In the genomic region with DNA sequence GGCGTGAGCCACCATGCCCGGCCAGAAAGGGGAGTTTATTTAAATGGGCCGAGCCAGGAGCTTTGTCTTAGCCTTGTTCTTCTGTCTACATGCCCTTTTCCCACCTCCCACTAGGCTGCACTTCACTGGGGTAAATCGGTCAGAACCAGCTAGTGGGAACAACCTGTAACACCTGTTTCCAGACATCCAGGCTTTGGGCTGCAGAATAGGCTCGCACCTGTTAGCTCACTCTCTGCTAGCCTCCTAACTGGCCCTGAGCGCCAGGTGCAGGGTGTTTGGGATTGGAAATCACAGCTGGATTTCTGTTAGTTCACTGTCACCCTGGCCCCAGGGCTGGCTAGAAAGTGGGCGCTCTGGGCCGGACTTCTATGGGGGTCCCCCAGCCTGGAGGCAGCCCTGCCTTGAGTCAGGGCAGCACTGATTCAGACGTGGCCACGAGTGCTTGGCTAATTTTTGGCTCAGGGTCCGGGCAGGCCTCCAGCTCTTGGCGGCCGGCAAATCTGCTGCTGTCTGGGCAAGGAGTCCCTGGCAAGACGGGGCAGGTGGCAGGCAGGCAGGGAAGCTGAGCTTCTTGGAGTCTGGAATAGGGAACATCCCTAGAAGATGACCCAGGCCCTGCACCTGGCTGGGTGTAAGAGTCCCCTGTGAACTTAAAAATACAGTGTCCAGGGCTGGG, we compare ENCODE assay signal across 12 cellular contexts. TPM values are rescaled to one million over a fixed set of nuclear protein-coding genes. Genes with fewer than 3 reads are reported as not detected.
DNase-seq lines count a peak whose midpoint lies in the region; ATAC-seq and TF ChIP-seq lines count a peak whose summit lies in the region.
"Had no signal": no experiment of that assay in that cellular context is flagged by ENCODE, and none has a peak within 500 bp of the region (broad histone marks: within the 10 kb centered on the region; RNA-seq: fewer than 3 reads in every experiment).

No MANE protein-coding gene starts in this region.

- H3F3A ChIP-seq in PC-3 (ENCODE audit: low read length, unreplicated experiment) = no peaks in the 10 kb centered on the region

- H3K4me2 ChIP-seq in PC-3 (ENCODE audit: low read length) = no peak overlapping the region

- no peak for TF ChIP-seq CTCF in PC-3 (conservative IDR thresholded peaks at IDR 0.05; ENCODE audit: low read depth, low read length)

- CTCF ChIA-PET in PC-3 (lab: Charles Lee) = interaction anchor here (0.5 to 0.7 kb wide), 2 partner anchors 17 to 296 kb away, joined by 4 to 6 read pairs; no protein-coding TSS in a partner anchor

- H3K4me1 ChIP-seq in PC-3 (ENCODE audit: insufficient read depth, low read length) = no peaks in the 10 kb centered on the region

- no peaks in the 10 kb centered on the region for H3K9me2 ChIP-seq in PC-3 (replicated peaks; ENCODE audit: low read length)

- no peaks in the 10 kb centered on the region for H4K20me1 ChIP-seq in PC-3 (ENCODE audit: low read length)

- no peaks in the 10 kb centered on the region for H3K36me3 ChIP-seq in PC-3 (ENCODE audit: low read depth, low read length)

- no peak overlapping the region for H2AFZ ChIP-seq in PC-3 (ENCODE audit: low read length)

- no peaks in the 10 kb centered on the region for H3K9me3 ChIP-seq in PC-3 (ENCODE audit: low read length)
- H3K9me3 ChIP-seq: BE2C had no signal

- intact Hi-C loops in left colon (cut with DNase I, micrococcal nuclease) = no loop called here
- intact Hi-C loops in PC-3 (cut with micrococcal nuclease) = no loop called here

- no peak overlapping the region for H3K9ac ChIP-seq in PC-3 (ENCODE audit: low read length)

- DNase-seq in C1 segment of cervical spinal cord (lab: John Stamatoyannopoulos, UW) = peak in 10 of 14 donors; percentile 4 to 92 (median 50)
- peak; percentile 76 for DNase-seq in NCI-H146 treated with DMSO at 0.1 percent for 48 hours (lab: John Stamatoyannopoulos, UW; ENCODE audit: unreplicated experiment)
- peak; percentile 65 to 95 for DNase-seq in T47D (ENCODE audit: low read depth in 1 of 2, low spot score in 1 of 2)
- peak in 1 of 2 donors; percentile 45 for DNase-seq in left colon
- no peak for DNase-seq in stimulated activated naive CD4-positive, alpha-beta T cell (lab: John Stamatoyannopoulos, UW)
- no peak for DNase-seq in PC-3
- DNase-seq in hepatic stellate cell (ENCODE audit: low spot score) = no peak
- DNase-seq: activated CD4-positive, alpha-beta T cell treated with anti-CD3 and anti-CD28 coated beads for 1 hour; activated effector memory CD4-positive, alpha-beta T cell treated with anti-CD3 and anti-CD28 coated beads, Interleukin-2, amount 50 U/mL, for 16 hours; BE2C had no signal

- H3K79me2 ChIP-seq in PC-3 (ENCODE audit: low read length) = no peaks in the 10 kb centered on the region

- no TSS peak for BruUV-seq in PC-3 (replicated peaks; lab: Mats Ljungman, UMichigan)

- ATAC-seq in left colon (peak; percentile 34), PC-3 (no peak), HG03097 (IDR thresholded peaks at IDR 0.05; ENCODE audit: low FRiP score, unreplicated experiment) (no peak)

- no peak overlapping the region for H3K27ac ChIP-seq in PC-3 (ENCODE audit: low read length)
- H3K27ac ChIP-seq: HL-60 had no signal

- in situ Hi-C loops in T47D (cut with HindIII; ENCODE audit: low pct_unique_long_range_greater_than_20kb, low sequenced_read_pairs) = no loop called here

- POLR2A ChIA-PET in PC-3 (lab: Charles Lee; ENCODE audit: unreplicated experiment) = no interaction called here

- H3K4me3 ChIP-seq in PC-3 (ENCODE audit: low read length) = no peak overlapping the region

- H3K27me3 ChIP-seq in PC-3 (ENCODE audit: low read length) = no peaks in the 10 kb centered on the region
- H3K27me3 ChIP-seq: BE2C had no signal

RNA-seq across cellular contexts. Expression of a gene that starts 48.6 kb away (rescaled TPM):
- total RNA-seq in left colon = 10 to 100 TPM; 14.6 to 14.8 TPM
- total RNA-seq in PC-3 (2014; rRNA removed) = 14.9 and 21.9 TPM in 2 replicates

Comparison
In these comparisons a context has a peak if more than half of its experiments do, and no peak if none do; other contexts are left out.
1. DNase-seq: peak in C1 segment of cervical spinal cord (10 of 14), NCI-H146 treated with DMSO at 0.1 percent for 48 hours (single experiment) and T47D (2 of 2); none in stimulated activated naive CD4-positive, alpha-beta T cell (0 of 6), PC-3 (single experiment) and hepatic stellate cell (single experiment).